Comparison of ENCODE assay signal across 21 cellular contexts in the genomic region with DNA sequence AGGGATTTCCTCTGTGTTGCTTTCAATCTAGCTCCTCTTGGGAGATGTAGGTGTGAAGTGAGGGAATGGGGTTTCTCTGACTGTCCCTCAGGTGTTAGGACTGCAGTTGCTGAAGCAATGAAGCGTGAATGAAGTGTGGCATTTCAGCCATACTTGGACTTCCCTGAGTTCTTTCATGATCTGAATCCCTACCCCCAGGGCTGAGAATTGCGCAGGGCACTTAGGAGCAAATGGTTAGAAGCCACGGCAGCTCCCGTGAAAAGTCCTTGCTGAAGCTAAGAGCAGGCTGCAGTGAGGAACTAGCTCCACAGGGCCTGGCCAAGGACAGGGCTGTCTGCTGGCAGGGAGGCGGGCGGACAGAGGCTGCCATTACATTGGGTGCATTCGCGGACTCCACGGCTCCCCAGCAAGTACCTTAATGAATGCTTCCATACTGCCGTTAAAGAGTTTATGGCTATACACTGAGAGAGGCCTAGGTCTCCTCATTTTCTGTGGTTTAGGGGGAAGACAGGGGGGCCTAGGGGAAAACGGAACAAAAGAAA.
"Had no signal": no experiment of that assay in that cellular context is flagged by ENCODE, and none has a peak within 500 bp of the region (broad histone marks: within the 10 kb centered on the region; RNA-seq: fewer than 3 reads in every experiment).

No MANE protein-coding gene starts in this region.

- H3K4me1 Mint-ChIP-seq: immature natural killer cell; naive thymus-derived CD4-positive, alpha-beta T cell had no signal

- DNase-seq: effector memory CD8-positive, alpha-beta T cell; esophagus squamous epithelium; foreskin fibroblast; immature natural killer cell; left colon; naive thymus-derived CD4-positive, alpha-beta T cell; nephron progenitor cell; psoas muscle; sigmoid colon; stimulated activated CD4-positive, alpha-beta T cell treated with anti-CD3 and anti-CD28 coated beads, Interleukin-2, amount 100 ng/mL, for 24 hours; stimulated activated CD4-positive, alpha-beta T cell treated with anti-CD3 and anti-CD28 coated beads, Interleukin-4, amount 100 ng/mL, for 4 hours; stimulated activated naive CD4-positive, alpha-beta T cell treated with Interleukin-2 at 50 U/mL for 16 hours had no signal

- H3K36me3 Mint-ChIP-seq: immature natural killer cell; naive thymus-derived CD4-positive, alpha-beta T cell; type B pancreatic cell had no signal

- H3K4me3 ChIP-seq: esophagus squamous epithelium, gastroesophageal sphincter, psoas muscle, right atrium auricular region, sigmoid colon, skin epidermis had no signal

- H3K9me3 ChIP-seq: esophagus squamous epithelium, gastroesophageal sphincter, neutrophil, psoas muscle, right atrium auricular region, sigmoid colon had no signal

- H3K36me3 ChIP-seq: esophagus squamous epithelium, gastroesophageal sphincter, neutrophil, right atrium auricular region, sigmoid colon had no signal

- H3K9me3 Mint-ChIP-seq: dendritic cell treated with granulocyte-macrophage colony-stimulating factor and Interleukin-4, amounts not matched to agents 40 ng/mL and 50 ng/mL, for 4 days; effector memory CD8-positive, alpha-beta T cell; immature natural killer cell; naive thymus-derived CD4-positive, alpha-beta T cell; nephron progenitor cell; type B pancreatic cell had no signal

- H3K4me3 Mint-ChIP-seq: dendritic cell treated with granulocyte-macrophage colony-stimulating factor and Interleukin-4, amounts not matched to agents 40 ng/mL and 50 ng/mL, for 4 days; effector memory CD8-positive, alpha-beta T cell; immature natural killer cell; naive thymus-derived CD4-positive, alpha-beta T cell; nephron progenitor cell; type B pancreatic cell had no signal

- H3K27me3 ChIP-seq: esophagus squamous epithelium, gastroesophageal sphincter, neutrophil, right atrium auricular region, sigmoid colon had no signal

- ATAC-seq: effector memory CD8-positive, alpha-beta T cell; gastroesophageal sphincter; left colon; naive thymus-derived CD4-positive, alpha-beta T cell; psoas muscle had no signal

- H3K27ac Mint-ChIP-seq: dendritic cell treated with granulocyte-macrophage colony-stimulating factor and Interleukin-4, amounts not matched to agents 40 ng/mL and 50 ng/mL, for 4 days; effector memory CD8-positive, alpha-beta T cell; immature natural killer cell; naive thymus-derived CD4-positive, alpha-beta T cell; nephron progenitor cell; type B pancreatic cell had no signal

- FAIRE-seq: colon, keratinocyte, urothelium cell line had no signal

- H3K27me3 Mint-ChIP-seq: dendritic cell treated with granulocyte-macrophage colony-stimulating factor and Interleukin-4, amounts not matched to agents 40 ng/mL and 50 ng/mL, for 4 days; type B pancreatic cell had no signal

- H3K27ac ChIP-seq: esophagus squamous epithelium, gastroesophageal sphincter, neutrophil, psoas muscle, right atrium auricular region, sigmoid colon, skin epidermis had no signal
